Comparison of ENCODE assay signal across 12 cellular contexts in the genomic region with DNA sequence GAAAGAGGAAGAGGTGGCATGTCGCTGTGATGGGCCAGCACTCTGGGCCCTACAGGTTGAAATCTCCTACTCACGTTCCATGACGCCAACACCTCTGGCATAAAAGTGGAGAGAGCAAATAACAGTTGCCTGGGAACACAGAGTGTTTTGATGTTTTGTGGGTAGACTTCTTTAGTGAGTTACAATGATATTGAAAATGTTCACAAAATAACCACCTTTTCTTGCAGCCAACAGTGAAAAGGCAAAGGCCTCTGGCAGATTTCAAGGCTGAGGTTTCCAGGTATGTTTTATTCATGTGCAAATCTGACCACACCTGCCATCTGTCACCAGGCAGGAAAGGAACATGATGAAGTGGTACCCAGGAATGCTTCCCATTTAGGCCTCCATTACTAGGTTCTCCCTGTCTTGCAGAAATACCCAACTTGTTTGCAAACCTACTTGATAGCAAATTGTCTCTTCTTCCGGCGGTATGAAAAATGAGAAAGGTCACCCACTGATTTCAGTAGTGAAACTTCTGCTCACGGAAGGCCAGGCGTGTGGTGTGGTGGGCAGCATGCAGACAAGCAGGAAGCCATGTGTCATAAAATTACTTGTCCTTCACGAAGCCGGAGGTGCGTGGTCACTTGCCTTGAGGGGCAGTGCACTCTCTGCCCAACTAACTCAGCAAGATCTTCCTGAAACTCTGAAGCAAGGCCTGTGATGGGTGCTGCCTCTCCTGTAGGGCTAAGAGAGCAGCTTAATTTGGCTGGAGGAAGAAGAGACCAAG.
A peak's percentile ranks its signal among the peaks of the same experiment; 100 is the strongest.
DNase-seq lines count a peak whose midpoint lies in the region; ATAC-seq and TF ChIP-seq lines count a peak whose summit lies in the region.
"Had no signal": no experiment of that assay in that cellular context is flagged by ENCODE, and none has a peak within 500 bp of the region (broad histone marks: within the 10 kb centered on the region; RNA-seq: fewer than 3 reads in every experiment).

No MANE protein-coding gene starts in this region.

- no peaks in the 10 kb centered on the region for H3K27me3 Mint-ChIP-seq in activated CD4-positive, alpha-beta memory T cell treated with anti-CD3 and anti-CD28 coated beads, Interleukin-2, amount 10 ng/mL, durations not matched to agents 7 days and 5 days

- peak overlapping the region; percentile 56 for H3K27ac Mint-ChIP-seq in activated CD4-positive, alpha-beta memory T cell treated with anti-CD3 and anti-CD28 coated beads, Interleukin-2, amount 10 ng/mL, durations not matched to agents 7 days and 5 days

- POLR2A ChIA-PET in activated CD4-positive, alpha-beta memory T cell treated with anti-CD3 and anti-CD28 coated beads, Interleukin-2, amount 10 ng/mL, durations not matched to agents 7 days and 5 days (lab: Charles Lee), result interaction anchor here (1.2 kb wide), 1 partner anchor 22 kb away, joined by 3 read pairs; no protein-coding TSS in a partner anchor

- peaks cover 12% of the 10 kb centered on the region for H3K9me3 Mint-ChIP-seq in activated CD4-positive, alpha-beta memory T cell treated with anti-CD3 and anti-CD28 coated beads, Interleukin-2, amount 10 ng/mL, durations not matched to agents 7 days and 5 days

- DNase-seq in GM10266 (ENCODE audit: extremely low spot score) (peak; percentile 19), NCI-H187 treated with DMSO at 0.1 percent for 48 hours (lab: John Stamatoyannopoulos, UW) (no peak), nucleus accumbens (lab: John Stamatoyannopoulos, UW) (no peak), T-helper 9 cell (no peak), retina (no peak)
- DNase-seq in activated CD4-positive, alpha-beta memory T cell treated with anti-CD3 and anti-CD28 coated beads, Interleukin-2, amount 10 ng/mL, durations not matched to agents 7 days and 5 days, result peak; percentile 63
- DNase-seq: DND-41; heart left ventricle; naive thymus-derived CD4-positive, alpha-beta T cell; NCI-H774 had no signal

- CTCF ChIA-PET in activated CD4-positive, alpha-beta memory T cell treated with anti-CD3 and anti-CD28 coated beads, Interleukin-2, amount 10 ng/mL, durations not matched to agents 7 days and 5 days (lab: Charles Lee), result no interaction called here

- TF ChIP-seq CTCF in GM10266 (IDR thresholded peaks at IDR 0.05; ENCODE audit: control insufficient read depth, insufficient read depth, low read depth, missing control alignments), result no peak

- peaks cover 39% of the 10 kb centered on the region for H3K36me3 Mint-ChIP-seq in activated CD4-positive, alpha-beta memory T cell treated with anti-CD3 and anti-CD28 coated beads, Interleukin-2, amount 10 ng/mL, durations not matched to agents 7 days and 5 days (ENCODE audit: low read depth)

- H3K4me1 Mint-ChIP-seq in activated CD4-positive, alpha-beta memory T cell treated with anti-CD3 and anti-CD28 coated beads, Interleukin-2, amount 10 ng/mL, durations not matched to agents 7 days and 5 days, result peaks cover 86% of the 10 kb centered on the region

- H3K4me3 Mint-ChIP-seq in activated CD4-positive, alpha-beta memory T cell treated with anti-CD3 and anti-CD28 coated beads, Interleukin-2, amount 10 ng/mL, durations not matched to agents 7 days and 5 days, result no peak overlapping the region

- peak; percentile 64 for ATAC-seq in GM19025 (IDR thresholded peaks at IDR 0.05; ENCODE audit: low read depth, unreplicated experiment)
- ATAC-seq in HG02943 (IDR thresholded peaks at IDR 0.05; ENCODE audit: low read depth, unreplicated experiment), result peak; percentile 62
- ATAC-seq: heart left ventricle; naive thymus-derived CD4-positive, alpha-beta T cell had no signal

Comparison
In these comparisons a context has a peak if more than half of its experiments do, and no peak if none do; other contexts are left out.
1. DNase-seq: peak in GM10266 (single experiment) and activated CD4-positive, alpha-beta memory T cell treated with anti-CD3 and anti-CD28 coated beads, Interleukin-2, amount 10 ng/mL, durations not matched to agents 7 days and 5 days (single experiment); none in NCI-H187 treated with DMSO at 0.1 percent for 48 hours (single experiment), nucleus accumbens (0 of 56), T-helper 9 cell (single experiment) and retina (single experiment).